ENCODE assay signal across 1 cellular context in the genomic region with DNA sequence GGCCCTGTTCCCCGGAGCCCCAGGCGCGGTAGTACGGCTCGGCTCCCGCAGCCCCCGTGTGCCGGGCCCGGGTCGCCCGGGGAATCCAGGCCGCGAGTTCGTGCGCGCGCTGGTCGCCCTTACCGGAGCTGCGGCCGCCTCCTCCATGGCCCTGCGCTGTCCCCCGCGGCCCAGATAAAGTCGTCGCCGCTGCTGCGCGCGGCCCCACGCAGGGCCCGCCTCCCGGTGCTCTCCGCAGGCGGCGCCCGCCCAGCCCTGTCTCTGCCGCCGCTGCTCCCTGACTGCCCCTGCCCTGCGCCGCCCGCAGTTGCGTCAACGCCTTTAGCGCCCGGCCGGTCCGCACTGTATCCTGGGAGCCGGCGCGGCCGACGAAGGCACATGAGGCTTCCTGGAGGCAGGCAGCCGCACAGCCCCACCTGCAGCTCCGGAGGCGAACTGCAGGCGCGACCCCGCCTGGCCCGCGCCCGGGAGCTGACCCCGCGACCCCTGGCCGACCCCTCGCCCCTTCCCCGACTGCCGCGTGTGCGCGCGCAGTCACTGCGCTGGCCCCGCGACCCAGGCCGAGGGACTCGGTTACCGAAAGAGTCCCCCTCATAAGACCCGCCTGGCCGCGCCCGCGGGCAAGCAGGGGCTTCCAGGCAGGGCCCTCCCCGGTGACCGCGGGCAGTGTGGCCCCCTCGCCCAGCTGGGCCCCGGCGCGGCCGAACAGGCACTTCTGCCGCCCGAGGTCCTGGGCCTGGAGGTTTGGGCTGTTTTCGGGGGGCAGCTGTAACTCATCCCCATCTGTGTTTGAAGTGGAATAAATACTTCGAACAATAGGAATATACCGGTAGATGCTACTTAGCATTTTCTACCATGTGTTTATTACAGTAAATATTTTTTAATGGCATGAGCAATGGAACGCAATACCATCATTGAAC.
TF ChIP-seq lines count a peak whose summit lies in the region.

No MANE protein-coding gene starts in this region.

TF ChIP-seq in K562, 482 proteins besides CTCF, POLR2A, EP300 and RAD21 (continued from another document and continues in another):
- TF ChIP-seq ZNF274 (IDR thresholded peaks at IDR 0.05; ENCODE audit: borderline replicate concordance, low read depth, low read length) (no peak), RFX5 (IDR thresholded peaks at IDR 0.05; ENCODE audit: low read depth, low read length) (0 out of 2 replicates have a peak, but pooled peaks have one; percentile 12), SIRT6 (IDR thresholded peaks at IDR 0.05; ENCODE audit: low read depth, low read length) (no peak), NONO (IDR thresholded peaks at IDR 0.05; ENCODE audit: low read depth in 2 of 2, low read length in 1 of 2) (peak; percentile 85 to 91), ZNF583 (CRISPR knock-in tag; IDR thresholded peaks at IDR 0.05) (peak; percentile 46), KDM1A (IDR thresholded peaks at IDR 0.05) (no peak), DACH1 (IDR thresholded peaks at IDR 0.05; ENCODE audit: partially characterized antibody) (peak; percentile 23), FOXJ3 (CRISPR knock-in tag; IDR thresholded peaks at IDR 0.05) (no peak), HNRNPH1 (optimal IDR thresholded peaks at IDR 0.05; ENCODE audit: low read depth, low read length) (no peak), CAMTA2 (CRISPR knock-in tag; conservative IDR thresholded peaks at IDR 0.05) (no peak), HLTF (IDR thresholded peaks at IDR 0.05) (peak; percentile 28; the same call in 1 of the 2 replicates), FOSL1 (tag; conservative IDR thresholded peaks at IDR 0.05) (peak; percentile 37), ZNF431 (CRISPR knock-in tag; IDR thresholded peaks at IDR 0.05) (no peak; the same call in 1 of the 2 replicates), HNRNPK (IDR thresholded peaks at IDR 0.05; ENCODE audit: low read depth, low read length, poor library complexity, severe bottlenecking) (peak; percentile 52), NFATC3 (IDR thresholded peaks at IDR 0.05) (no peak), STAT5A (IDR thresholded peaks at IDR 0.05; ENCODE audit: borderline replicate concordance, low read length) (no peak; the same call in 1 of the 2 replicates), ZFX (CRISPR knock-in tag; IDR thresholded peaks at IDR 0.05) (peak; percentile 98), BRF1 (IDR thresholded peaks at IDR 0.05; ENCODE audit: borderline replicate concordance, extremely low read depth, insufficient read length) (no peak), PHF21A (IDR thresholded peaks at IDR 0.05; ENCODE audit: borderline replicate concordance, low read depth) (no peak), JUNB (CRISPR knock-in tag; conservative IDR thresholded peaks at IDR 0.05) (no peak), STAG1 (CRISPR knock-in tag; IDR thresholded peaks at IDR 0.05; ENCODE audit: borderline replicate concordance) (peak; percentile 40; the same call in 1 of the 2 replicates), ZNF584 (CRISPR knock-in tag; IDR thresholded peaks at IDR 0.05; ENCODE audit: low read depth) (peak; percentile 46; the same call in 1 of the 2 replicates), NFYB (IDR thresholded peaks at IDR 0.05; ENCODE audit: extremely low read depth, insufficient read length) (no peak), EP400 (IDR thresholded peaks at IDR 0.05) (peak; percentile 76; the same call in 1 of the 2 replicates), BRCA1 (IDR thresholded peaks at IDR 0.05) (no peak), BRCA1 (CRISPR knock-in tag; IDR thresholded peaks at IDR 0.05) (0 out of 2 replicates have a peak, but pooled peaks have one; percentile 50), ZNF41 (CRISPR knock-in tag; conservative IDR thresholded peaks at IDR 0.05) (no peak), ZNF766 (CRISPR knock-in tag; conservative IDR thresholded peaks at IDR 0.05) (peak; percentile 79), NBN (IDR thresholded peaks at IDR 0.05; ENCODE audit: low read depth) (no peak), U2AF1 (optimal IDR thresholded peaks at IDR 0.05; ENCODE audit: low read depth, low read length) (peak; percentile 97), ZNF232 (CRISPR knock-in tag; IDR thresholded peaks at IDR 0.05) (peak; percentile 84; the same call in 1 of the 2 replicates), MTA3 (IDR thresholded peaks at IDR 0.05; ENCODE audit: borderline replicate concordance) (peak; percentile 95), SRSF3 (IDR thresholded peaks at IDR 0.05; ENCODE audit: insufficient read depth, low read length) (peak; percentile 24; the same call in 1 of the 2 replicates), SNRNP70 (optimal IDR thresholded peaks at IDR 0.05; ENCODE audit: low read depth, low read length) (no peak), ESRRA (IDR thresholded peaks at IDR 0.05; ENCODE audit: borderline replicate concordance, low read depth) (peak; percentile 90), RBFOX2 (IDR thresholded peaks at IDR 0.05; ENCODE audit: low read depth, low read length) (peak; percentile 97), TAL1 (IDR thresholded peaks at IDR 0.05) (no peak)
- TF ChIP-seq, protein P1, sequence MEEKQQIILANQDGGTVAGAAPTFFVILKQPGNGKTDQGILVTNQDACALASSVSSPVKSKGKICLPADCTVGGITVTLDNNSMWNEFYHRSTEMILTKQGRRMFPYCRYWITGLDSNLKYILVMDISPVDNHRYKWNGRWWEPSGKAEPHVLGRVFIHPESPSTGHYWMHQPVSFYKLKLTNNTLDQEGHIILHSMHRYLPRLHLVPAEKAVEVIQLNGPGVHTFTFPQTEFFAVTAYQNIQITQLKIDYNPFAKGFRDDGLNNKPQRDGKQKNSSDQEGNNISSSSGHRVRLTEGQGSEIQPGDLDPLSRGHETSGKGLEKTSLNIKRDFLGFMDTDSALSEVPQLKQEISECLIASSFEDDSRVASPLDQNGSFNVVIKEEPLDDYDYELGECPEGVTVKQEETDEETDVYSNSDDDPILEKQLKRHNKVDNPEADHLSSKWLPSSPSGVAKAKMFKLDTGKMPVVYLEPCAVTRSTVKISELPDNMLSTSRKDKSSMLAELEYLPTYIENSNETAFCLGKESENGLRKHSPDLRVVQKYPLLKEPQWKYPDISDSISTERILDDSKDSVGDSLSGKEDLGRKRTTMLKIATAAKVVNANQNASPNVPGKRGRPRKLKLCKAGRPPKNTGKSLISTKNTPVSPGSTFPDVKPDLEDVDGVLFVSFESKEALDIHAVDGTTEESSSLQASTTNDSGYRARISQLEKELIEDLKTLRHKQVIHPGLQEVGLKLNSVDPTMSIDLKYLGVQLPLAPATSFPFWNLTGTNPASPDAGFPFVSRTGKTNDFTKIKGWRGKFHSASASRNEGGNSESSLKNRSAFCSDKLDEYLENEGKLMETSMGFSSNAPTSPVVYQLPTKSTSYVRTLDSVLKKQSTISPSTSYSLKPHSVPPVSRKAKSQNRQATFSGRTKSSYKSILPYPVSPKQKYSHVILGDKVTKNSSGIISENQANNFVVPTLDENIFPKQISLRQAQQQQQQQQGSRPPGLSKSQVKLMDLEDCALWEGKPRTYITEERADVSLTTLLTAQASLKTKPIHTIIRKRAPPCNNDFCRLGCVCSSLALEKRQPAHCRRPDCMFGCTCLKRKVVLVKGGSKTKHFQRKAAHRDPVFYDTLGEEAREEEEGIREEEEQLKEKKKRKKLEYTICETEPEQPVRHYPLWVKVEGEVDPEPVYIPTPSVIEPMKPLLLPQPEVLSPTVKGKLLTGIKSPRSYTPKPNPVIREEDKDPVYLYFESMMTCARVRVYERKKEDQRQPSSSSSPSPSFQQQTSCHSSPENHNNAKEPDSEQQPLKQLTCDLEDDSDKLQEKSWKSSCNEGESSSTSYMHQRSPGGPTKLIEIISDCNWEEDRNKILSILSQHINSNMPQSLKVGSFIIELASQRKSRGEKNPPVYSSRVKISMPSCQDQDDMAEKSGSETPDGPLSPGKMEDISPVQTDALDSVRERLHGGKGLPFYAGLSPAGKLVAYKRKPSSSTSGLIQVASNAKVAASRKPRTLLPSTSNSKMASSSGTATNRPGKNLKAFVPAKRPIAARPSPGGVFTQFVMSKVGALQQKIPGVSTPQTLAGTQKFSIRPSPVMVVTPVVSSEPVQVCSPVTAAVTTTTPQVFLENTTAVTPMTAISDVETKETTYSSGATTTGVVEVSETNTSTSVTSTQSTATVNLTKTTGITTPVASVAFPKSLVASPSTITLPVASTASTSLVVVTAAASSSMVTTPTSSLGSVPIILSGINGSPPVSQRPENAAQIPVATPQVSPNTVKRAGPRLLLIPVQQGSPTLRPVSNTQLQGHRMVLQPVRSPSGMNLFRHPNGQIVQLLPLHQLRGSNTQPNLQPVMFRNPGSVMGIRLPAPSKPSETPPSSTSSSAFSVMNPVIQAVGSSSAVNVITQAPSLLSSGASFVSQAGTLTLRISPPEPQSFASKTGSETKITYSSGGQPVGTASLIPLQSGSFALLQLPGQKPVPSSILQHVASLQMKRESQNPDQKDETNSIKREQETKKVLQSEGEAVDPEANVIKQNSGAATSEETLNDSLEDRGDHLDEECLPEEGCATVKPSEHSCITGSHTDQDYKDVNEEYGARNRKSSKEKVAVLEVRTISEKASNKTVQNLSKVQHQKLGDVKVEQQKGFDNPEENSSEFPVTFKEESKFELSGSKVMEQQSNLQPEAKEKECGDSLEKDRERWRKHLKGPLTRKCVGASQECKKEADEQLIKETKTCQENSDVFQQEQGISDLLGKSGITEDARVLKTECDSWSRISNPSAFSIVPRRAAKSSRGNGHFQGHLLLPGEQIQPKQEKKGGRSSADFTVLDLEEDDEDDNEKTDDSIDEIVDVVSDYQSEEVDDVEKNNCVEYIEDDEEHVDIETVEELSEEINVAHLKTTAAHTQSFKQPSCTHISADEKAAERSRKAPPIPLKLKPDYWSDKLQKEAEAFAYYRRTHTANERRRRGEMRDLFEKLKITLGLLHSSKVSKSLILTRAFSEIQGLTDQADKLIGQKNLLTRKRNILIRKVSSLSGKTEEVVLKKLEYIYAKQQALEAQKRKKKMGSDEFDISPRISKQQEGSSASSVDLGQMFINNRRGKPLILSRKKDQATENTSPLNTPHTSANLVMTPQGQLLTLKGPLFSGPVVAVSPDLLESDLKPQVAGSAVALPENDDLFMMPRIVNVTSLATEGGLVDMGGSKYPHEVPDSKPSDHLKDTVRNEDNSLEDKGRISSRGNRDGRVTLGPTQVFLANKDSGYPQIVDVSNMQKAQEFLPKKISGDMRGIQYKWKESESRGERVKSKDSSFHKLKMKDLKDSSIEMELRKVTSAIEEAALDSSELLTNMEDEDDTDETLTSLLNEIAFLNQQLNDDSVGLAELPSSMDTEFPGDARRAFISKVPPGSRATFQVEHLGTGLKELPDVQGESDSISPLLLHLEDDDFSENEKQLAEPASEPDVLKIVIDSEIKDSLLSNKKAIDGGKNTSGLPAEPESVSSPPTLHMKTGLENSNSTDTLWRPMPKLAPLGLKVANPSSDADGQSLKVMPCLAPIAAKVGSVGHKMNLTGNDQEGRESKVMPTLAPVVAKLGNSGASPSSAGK (IDR thresholded peaks at IDR 0.05): peak; percentile 75
- TF ChIP-seq, protein P2, sequence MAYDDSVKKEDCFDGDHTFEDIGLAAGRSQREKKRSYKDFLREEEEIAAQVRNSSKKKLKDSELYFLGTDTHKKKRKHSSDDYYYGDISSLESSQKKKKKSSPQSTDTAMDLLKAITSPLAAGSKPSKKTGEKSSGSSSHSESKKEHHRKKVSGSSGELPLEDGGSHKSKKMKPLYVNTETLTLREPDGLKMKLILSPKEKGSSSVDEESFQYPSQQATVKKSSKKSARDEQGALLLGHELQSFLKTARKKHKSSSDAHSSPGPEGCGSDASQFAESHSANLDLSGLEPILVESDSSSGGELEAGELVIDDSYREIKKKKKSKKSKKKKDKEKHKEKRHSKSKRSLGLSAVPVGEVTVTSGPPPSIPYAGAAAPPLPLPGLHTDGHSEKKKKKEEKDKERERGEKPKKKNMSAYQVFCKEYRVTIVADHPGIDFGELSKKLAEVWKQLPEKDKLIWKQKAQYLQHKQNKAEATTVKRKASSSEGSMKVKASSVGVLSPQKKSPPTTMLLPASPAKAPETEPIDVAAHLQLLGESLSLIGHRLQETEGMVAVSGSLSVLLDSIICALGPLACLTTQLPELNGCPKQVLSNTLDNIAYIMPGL (CRISPR knock-in tag; IDR thresholded peaks at IDR 0.05): peak; percentile 99
- TF ChIP-seq, protein P3, sequence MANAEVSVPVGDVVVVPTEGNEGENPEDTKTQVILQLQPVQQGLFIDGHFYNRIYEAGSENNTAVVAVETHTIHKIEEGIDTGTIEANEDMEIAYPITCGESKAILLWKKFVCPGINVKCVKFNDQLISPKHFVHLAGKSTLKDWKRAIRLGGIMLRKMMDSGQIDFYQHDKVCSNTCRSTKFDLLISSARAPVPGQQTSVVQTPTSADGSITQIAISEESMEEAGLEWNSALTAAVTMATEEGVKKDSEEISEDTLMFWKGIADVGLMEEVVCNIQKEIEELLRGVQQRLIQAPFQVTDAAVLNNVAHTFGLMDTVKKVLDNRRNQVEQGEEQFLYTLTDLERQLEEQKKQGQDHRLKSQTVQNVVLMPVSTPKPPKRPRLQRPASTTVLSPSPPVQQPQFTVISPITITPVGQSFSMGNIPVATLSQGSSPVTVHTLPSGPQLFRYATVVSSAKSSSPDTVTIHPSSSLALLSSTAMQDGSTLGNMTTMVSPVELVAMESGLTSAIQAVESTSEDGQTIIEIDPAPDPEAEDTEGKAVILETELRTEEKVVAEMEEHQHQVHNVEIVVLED (CRISPR knock-in tag; IDR thresholded peaks at IDR 0.05): peak; percentile 90
- TF ChIP-seq, protein P4, sequence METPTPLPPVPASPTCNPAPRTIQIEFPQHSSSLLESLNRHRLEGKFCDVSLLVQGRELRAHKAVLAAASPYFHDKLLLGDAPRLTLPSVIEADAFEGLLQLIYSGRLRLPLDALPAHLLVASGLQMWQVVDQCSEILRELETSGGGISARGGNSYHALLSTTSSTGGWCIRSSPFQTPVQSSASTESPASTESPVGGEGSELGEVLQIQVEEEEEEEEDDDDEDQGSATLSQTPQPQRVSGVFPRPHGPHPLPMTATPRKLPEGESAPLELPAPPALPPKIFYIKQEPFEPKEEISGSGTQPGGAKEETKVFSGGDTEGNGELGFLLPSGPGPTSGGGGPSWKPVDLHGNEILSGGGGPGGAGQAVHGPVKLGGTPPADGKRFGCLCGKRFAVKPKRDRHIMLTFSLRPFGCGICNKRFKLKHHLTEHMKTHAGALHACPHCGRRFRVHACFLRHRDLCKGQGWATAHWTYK (CRISPR knock-in tag; IDR thresholded peaks at IDR 0.05): peak; percentile 57
- TF ChIP-seq, protein P5, sequence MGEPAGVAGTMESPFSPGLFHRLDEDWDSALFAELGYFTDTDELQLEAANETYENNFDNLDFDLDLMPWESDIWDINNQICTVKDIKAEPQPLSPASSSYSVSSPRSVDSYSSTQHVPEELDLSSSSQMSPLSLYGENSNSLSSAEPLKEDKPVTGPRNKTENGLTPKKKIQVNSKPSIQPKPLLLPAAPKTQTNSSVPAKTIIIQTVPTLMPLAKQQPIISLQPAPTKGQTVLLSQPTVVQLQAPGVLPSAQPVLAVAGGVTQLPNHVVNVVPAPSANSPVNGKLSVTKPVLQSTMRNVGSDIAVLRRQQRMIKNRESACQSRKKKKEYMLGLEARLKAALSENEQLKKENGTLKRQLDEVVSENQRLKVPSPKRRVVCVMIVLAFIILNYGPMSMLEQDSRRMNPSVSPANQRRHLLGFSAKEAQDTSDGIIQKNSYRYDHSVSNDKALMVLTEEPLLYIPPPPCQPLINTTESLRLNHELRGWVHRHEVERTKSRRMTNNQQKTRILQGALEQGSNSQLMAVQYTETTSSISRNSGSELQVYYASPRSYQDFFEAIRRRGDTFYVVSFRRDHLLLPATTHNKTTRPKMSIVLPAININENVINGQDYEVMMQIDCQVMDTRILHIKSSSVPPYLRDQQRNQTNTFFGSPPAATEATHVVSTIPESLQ (CRISPR knock-in tag; IDR thresholded peaks at IDR 0.05): peak; percentile 70; the same call in 1 of the 2 replicates
